In the genomic region with DNA sequence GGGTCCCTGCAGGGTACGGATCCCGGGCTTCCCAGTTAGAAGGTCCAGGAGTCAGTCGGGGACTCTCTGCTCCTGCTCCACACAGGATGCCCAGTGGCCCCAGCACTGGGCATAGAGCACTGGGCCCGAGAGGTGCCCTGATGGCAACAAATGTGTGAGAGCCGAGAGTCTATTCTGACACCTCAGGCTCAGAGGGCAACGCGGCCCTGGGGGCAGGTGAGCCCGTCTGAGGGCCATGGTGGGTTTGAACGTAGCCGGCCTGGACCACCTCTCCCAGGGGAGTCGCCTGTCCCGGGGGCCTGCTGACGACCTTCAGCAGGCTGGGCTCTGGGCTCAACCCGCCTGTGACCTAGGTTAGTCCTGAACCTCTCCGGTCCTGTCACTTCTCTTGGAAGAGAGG, we compare ENCODE assay signal across 6 cellular contexts. TPM values are rescaled to one million over a fixed set of nuclear protein-coding genes. Genes with fewer than 3 reads are reported as not detected.
"Had no signal": no experiment of that assay in that cellular context is flagged by ENCODE, and none has a peak within 500 bp of the region (broad histone marks: within the 10 kb centered on the region; RNA-seq: fewer than 3 reads in every experiment).

No MANE protein-coding gene starts in this region.

RNA-seq across cellular contexts. Expression of a gene that starts 23.2 kb away (rescaled TPM):
- total RNA-seq: HepG2, HT-29, HT1080, IMR-90, K562 had no signal
- polyA plus RNA-seq: HepG2, IgD-negative memory B cell, IMR-90, K562 had no signal
